ENCODE assay signal across 12 cellular contexts in the genomic region with DNA sequence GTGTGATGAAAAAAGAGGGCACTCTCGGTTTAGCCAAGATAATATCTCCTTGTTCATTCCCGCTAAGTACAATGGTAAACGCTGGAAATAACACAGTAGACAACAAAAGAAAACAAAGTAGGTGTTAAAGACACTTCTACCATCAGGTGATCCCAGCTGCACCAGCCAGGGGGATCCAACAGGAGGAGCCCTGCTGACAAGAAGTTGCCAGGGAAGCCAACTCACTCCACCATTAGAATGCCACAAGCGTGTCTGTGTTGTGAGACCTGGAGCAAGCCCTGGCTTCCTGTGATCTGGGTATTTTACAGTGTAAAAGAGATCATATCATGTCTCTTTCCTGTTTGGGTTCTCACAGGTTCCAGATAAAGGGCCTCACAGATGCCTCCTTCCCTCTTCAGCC.
DNase-seq lines count a peak whose midpoint lies in the region; ATAC-seq, FAIRE-seq and TF ChIP-seq lines count a peak whose summit lies in the region.
"Had no signal": no experiment of that assay in that cellular context is flagged by ENCODE, and none has a peak within 500 bp of the region (broad histone marks: within the 10 kb centered on the region; RNA-seq: fewer than 3 reads in every experiment).

No MANE protein-coding gene starts in this region.

- H3K9ac ChIP-seq in GM12878 (ENCODE audit: control insufficient read depth, insufficient read depth, low read length): no peak overlapping the region

- no peak for TF ChIP-seq EP300 in GM12878 (IDR thresholded peaks at IDR 0.05; ENCODE audit: borderline replicate concordance in 1 of 2, control insufficient read depth in 1 of 2, low read depth in 2 of 2, low read length in 2 of 2)

- DNase-seq in BJ (ENCODE audit: low read depth) (no peak), HEK293T (ENCODE audit: extremely low spot score) (peak; percentile 12), GM12878 (ENCODE audit: low read depth, low spot score) (no peak), kidney epithelial cell (ENCODE audit: low read depth) (no peak), NOMO-1 treated with DMSO at 0.1 percent for 48 hours (lab: John Stamatoyannopoulos, UW; ENCODE audit: unreplicated experiment) (no peak), GM20000 (ENCODE audit: low spot score) (no peak)
- no peak for DNase-seq in NK-92 treated with Interleukin-12 subunit alpha and Interleukin-12 subunit beta, amount 100 ng/mL, for 24 hours (lab: John Stamatoyannopoulos, UW)
- DNase-seq: anterior cingulate cortex, NCI-H446, T-helper 1 cell, tibial artery had no signal

- 23% methylated on average over 4 of the region's 4 CpGs for WGBS in GM12878 (ENCODE audit: insufficient coverage, insufficient replicate concordance, low lambda C conversion rate, missing lambda C conversion rate)

- in situ Hi-C loops in GM12878 (cut with MboI): no loop called here

- SMC1A ChIA-PET in GM12878 (lab: Charles Lee; ENCODE audit: uncharacterized antibody, unreplicated experiment): no interaction called here

- no peak for TF ChIP-seq POLR2A in GM12878 (IDR thresholded peaks at IDR 0.05; ENCODE audit: low read depth, low read length)

- no peak overlapping the region for H2AFZ ChIP-seq in GM12878 (ENCODE audit: control insufficient read depth, low read depth, low read length)

- no peaks in the 10 kb centered on the region for H4K20me1 ChIP-seq in GM12878 (ENCODE audit: control insufficient read depth, insufficient read depth)

- H3K27me3 ChIP-seq in BJ (ENCODE audit: control insufficient read depth, insufficient read depth, low read length): no peaks in the 10 kb centered on the region
- H3K27me3 ChIP-seq in GM12878 (replicated peaks in 1 of 2; ENCODE audit: control insufficient read depth in 2 of 2, insufficient read depth in 2 of 2, low read length in 1 of 2): no peaks in the 10 kb centered on the region
- H3K27me3 ChIP-seq in kidney epithelial cell (ENCODE audit: control insufficient read depth, insufficient read depth, low read length): no peaks in the 10 kb centered on the region
- H3K27me3 ChIP-seq: tibial artery had no signal

- no TSS peak for BruUV-seq in GM12878 (replicated peaks; lab: Mats Ljungman, UMichigan)

- no peak overlapping the region for H3K4me3 ChIP-seq in BJ (ENCODE audit: low read depth, low read length)
- no peak overlapping the region for H3K4me3 ChIP-seq in GM12878
- H3K4me3 ChIP-seq in kidney epithelial cell (ENCODE audit: low read depth, low read length): no peak overlapping the region
- H3K4me3 ChIP-seq: tibial artery had no signal

- no peak for TF ChIP-seq RAD21 in GM12878 (IDR thresholded peaks at IDR 0.05; ENCODE audit: insufficient read depth, low read depth, low read length)

- ATAC-seq in GM12878: 0 out of 3 replicates have a peak, but pooled peaks have one; percentile 27
- ATAC-seq in GM18502 (IDR thresholded peaks at IDR 0.05; ENCODE audit: poor library complexity, unreplicated experiment): no peak

- H3K27ac ChIP-seq in GM12878 (ENCODE audit: control insufficient read depth, insufficient read depth): no peak overlapping the region
- H3K27ac ChIP-seq: tibial artery had no signal

- H3K79me2 ChIP-seq in GM12878 (ENCODE audit: control insufficient read depth, insufficient read depth, low read length): no peaks in the 10 kb centered on the region

- CTCF ChIA-PET in BJ (lab: Yijun Ruan, JAX) (interaction anchor here (1.4 kb wide), 1 partner anchor 34 kb away, joined by 5 read pairs; no protein-coding TSS in a partner anchor), HEK293T (lab: Yijun Ruan, JAX) (no interaction called here), GM12878 (lab: Yijun Ruan, JAX) (interaction anchor here (1.4 kb wide), 1 partner anchor 17 kb away, joined by 3 read pairs; no protein-coding TSS in a partner anchor)

- H3K9me3 ChIP-seq in GM12878 (replicated peaks; ENCODE audit: control insufficient read depth, insufficient read depth, low read length): no peaks in the 10 kb centered on the region
- H3K9me3 ChIP-seq: tibial artery had no signal

- TF ChIP-seq CTCF in BJ (IDR thresholded peaks at IDR 0.05; ENCODE audit: insufficient read depth, low read depth, low read length): peak; percentile 18; the same call in 1 of the 2 replicates
- peak in 2 of 3 experiments; percentile 3 to 14; a peak in 1 of 6 replicates for TF ChIP-seq CTCF in GM12878 (IDR thresholded peaks at IDR 0.05 in 2 of 3, conservative IDR thresholded peaks at IDR 0.05 in 1 of 3; ENCODE audit: control insufficient read depth in 2 of 3, extremely low read depth in 1 of 3, insufficient read depth in 1 of 3, low read depth in 3 of 3, low read length in 3 of 3)
- peak; percentile 42 for TF ChIP-seq CTCF in kidney epithelial cell (IDR thresholded peaks at IDR 0.05; ENCODE audit: insufficient read depth, low read length, poor library complexity, severe bottlenecking)
- no peak for TF ChIP-seq CTCF in GM20000 (IDR thresholded peaks at IDR 0.05; ENCODE audit: extremely low read depth, missing control alignments)

- no peak overlapping the region for H3K4me2 ChIP-seq in GM12878 (ENCODE audit: control insufficient read depth, insufficient read depth)

- no peaks in the 10 kb centered on the region for H3K36me3 ChIP-seq in BJ (ENCODE audit: control insufficient read depth, insufficient read depth, low read length)
- H3K36me3 ChIP-seq in GM12878 (ENCODE audit: control insufficient read depth in 2 of 2, insufficient read depth in 2 of 2, low read length in 1 of 2): no peaks in the 10 kb centered on the region
- no peaks in the 10 kb centered on the region for H3K36me3 ChIP-seq in kidney epithelial cell (ENCODE audit: control insufficient read depth, insufficient read depth, low read length)
- H3K36me3 ChIP-seq: tibial artery had no signal

- intact Hi-C loops in GM12878 (cut with micrococcal nuclease; ENCODE audit: unreplicated experiment): no loop called here

- RAD21 ChIA-PET in GM12878 (lab: Charles Lee; ENCODE audit: unreplicated experiment): no interaction called here

- FAIRE-seq in GM12878 (lab: Jason Lieb, UNC): no peak

- H3K4me1 ChIP-seq in GM12878 (ENCODE audit: control insufficient read depth, insufficient read depth, low read length): no peaks in the 10 kb centered on the region
- H3K4me1 ChIP-seq: tibial artery had no signal

- POLR2A ChIA-PET in BJ (lab: Charles Lee) (no interaction called here), HEK293T (lab: Yijun Ruan, JAX) (no interaction called here), GM12878 (lab: Charles Lee) (no interaction called here)

TF ChIP-seq in HEK293T, 16 proteins besides CTCF, POLR2A, EP300 and RAD21:
- TF ChIP-seq ZNF384 (IDR thresholded peaks at IDR 0.05): no peak
- no peak for TF ChIP-seq TARDBP (IDR thresholded peaks at IDR 0.05)
- no peak for TF ChIP-seq FOXM1 (IDR thresholded peaks at IDR 0.05; ENCODE audit: borderline replicate concordance)
- TF ChIP-seq BHLHE40 (IDR thresholded peaks at IDR 0.05; ENCODE audit: borderline replicate concordance): no peak
- no peak for TF ChIP-seq ELF4 (IDR thresholded peaks at IDR 0.05)
- TF ChIP-seq FOXK2 (IDR thresholded peaks at IDR 0.05): no peak
- no peak for TF ChIP-seq FOXA1 (IDR thresholded peaks at IDR 0.05)
- TF ChIP-seq LEF1 (IDR thresholded peaks at IDR 0.05; ENCODE audit: borderline replicate concordance): no peak
- TF ChIP-seq NFRKB (IDR thresholded peaks at IDR 0.05): no peak
- no peak for TF ChIP-seq SUZ12 (IDR thresholded peaks at IDR 0.05)
- no peak for TF ChIP-seq HDGF (IDR thresholded peaks at IDR 0.05; ENCODE audit: borderline replicate concordance)
- no peak for TF ChIP-seq CTBP1 (IDR thresholded peaks at IDR 0.05; ENCODE audit: borderline replicate concordance)
- no peak for TF ChIP-seq L3MBTL2 (conservative IDR thresholded peaks at IDR 0.05)
- TF ChIP-seq ARNT (IDR thresholded peaks at IDR 0.05): no peak

TF ChIP-seq in GM12878, 131 proteins besides CTCF, POLR2A, EP300 and RAD21 (continues in another document):
- TF ChIP-seq FOS (IDR thresholded peaks at IDR 0.05; ENCODE audit: borderline replicate concordance, extremely low read depth, insufficient read length): no peak
- TF ChIP-seq NFXL1 (IDR thresholded peaks at IDR 0.05; ENCODE audit: borderline replicate concordance): no peak
- TF ChIP-seq MXI1 (IDR thresholded peaks at IDR 0.05; ENCODE audit: low read depth, low read length): no peak
- TF ChIP-seq ZBTB40 (IDR thresholded peaks at IDR 0.05; ENCODE audit: borderline replicate concordance): no peak
- TF ChIP-seq BACH1 (IDR thresholded peaks at IDR 0.05; ENCODE audit: borderline replicate concordance): no peak
- TF ChIP-seq RELA (IDR thresholded peaks at IDR 0.05; ENCODE audit: borderline replicate concordance, partially characterized antibody): no peak
